Comparison of ENCODE assay signal across 5 cellular contexts in genomic region chr19:37267005-37267404, GRCh38. TPM values are rescaled to one million over a fixed set of nuclear protein-coding genes. Genes with fewer than 3 reads are reported as not detected.
DNase-seq lines count a peak whose midpoint lies in the region; ATAC-seq and TF ChIP-seq lines count a peak whose summit lies in the region.
"Not testable (repeated sequence)": the region's sequence is repeated elsewhere in the genome, so short reads cannot be mapped to it uniquely, and the experiment has no call there.

No MANE protein-coding gene starts in this region.

- H3K36me3 ChIP-seq in GM23338 (ENCODE audit: insufficient read depth): not testable (repeated sequence)

- H3K27me3 Mint-ChIP-seq in GM23338 (ENCODE audit: insufficient read depth, low read depth, poor library complexity); activated CD4-positive, alpha-beta T cell treated with anti-CD3 and anti-CD28 coated beads, Interleukin-2, amount 10 ng/mL, durations not matched to agents 24 days and 14 days: not testable (repeated sequence)

- not testable (repeated sequence) for H3K79me2 ChIP-seq in GM23338 (replicated peaks; ENCODE audit: insufficient read depth)

- H3K4me1 ChIP-seq in GM23338 (ENCODE audit: insufficient read depth): not testable (repeated sequence)

- not testable (repeated sequence) for DNase-seq in GM23338 (ENCODE audit: low spot score); Right ventricle myocardium inferior (ENCODE audit: missing footprints); left ventricle myocardium superior
- peak; percentile 32 for DNase-seq in activated CD4-positive, alpha-beta T cell treated with anti-CD3 and anti-CD28 coated beads, Interleukin-2, amount 10 ng/mL, durations not matched to agents 24 days and 14 days
- DNase-seq in mesenteric fat pad (ENCODE audit: low spot score): peak; percentile 55

- H3K4me1 Mint-ChIP-seq in GM23338; activated CD4-positive, alpha-beta T cell treated with anti-CD3 and anti-CD28 coated beads, Interleukin-2, amount 10 ng/mL, durations not matched to agents 24 days and 14 days: not testable (repeated sequence)

- ATAC-seq in GM23338 (peak; percentile 54), Right ventricle myocardium inferior (peak; percentile 10), left ventricle myocardium superior (peak; percentile 32)

- H3K4me3 Mint-ChIP-seq in GM23338; activated CD4-positive, alpha-beta T cell treated with anti-CD3 and anti-CD28 coated beads, Interleukin-2, amount 10 ng/mL, durations not matched to agents 24 days and 14 days: not testable (repeated sequence)

- H3K27ac Mint-ChIP-seq in GM23338; activated CD4-positive, alpha-beta T cell treated with anti-CD3 and anti-CD28 coated beads, Interleukin-2, amount 10 ng/mL, durations not matched to agents 24 days and 14 days: not testable (repeated sequence)

- H3K27me3 ChIP-seq in GM23338 (ENCODE audit: insufficient read depth): not testable (repeated sequence)

- H3K9me2 ChIP-seq in GM23338 (ENCODE audit: insufficient read depth): not testable (repeated sequence)

- TF ChIP-seq CTCF in GM23338 (conservative IDR thresholded peaks at IDR 0.05; ENCODE audit: low read depth in 2 of 2): not testable (repeated sequence)

- peaks cover 25% of the 10 kb centered on the region for H3K36me3 Mint-ChIP-seq in GM23338 (ENCODE audit: low read depth)
- not testable (repeated sequence) for H3K36me3 Mint-ChIP-seq in activated CD4-positive, alpha-beta T cell treated with anti-CD3 and anti-CD28 coated beads, Interleukin-2, amount 10 ng/mL, durations not matched to agents 24 days and 14 days (ENCODE audit: low read depth)

- not testable (repeated sequence) for H2AFZ ChIP-seq in GM23338

- H3K27ac ChIP-seq in GM23338 (ENCODE audit: low read depth): not testable (repeated sequence)

- not testable (repeated sequence) for H3K4me2 ChIP-seq in GM23338

- not testable (repeated sequence) for H3K4me3 ChIP-seq in GM23338

- intact Hi-C loops in activated CD4-positive, alpha-beta T cell treated with anti-CD3 and anti-CD28 coated beads, Interleukin-2, amount 10 ng/mL, durations not matched to agents 24 days and 14 days (cut with micrococcal nuclease); Right ventricle myocardium inferior (cut with DNase I); left ventricle myocardium superior (cut with micrococcal nuclease): not testable (repeated sequence)

- not testable (repeated sequence) for H4K20me1 ChIP-seq in GM23338 (replicated peaks; ENCODE audit: insufficient read depth)

- peaks cover 31% of the 10 kb centered on the region for H3K9me3 Mint-ChIP-seq in GM23338
- H3K9me3 Mint-ChIP-seq in activated CD4-positive, alpha-beta T cell treated with anti-CD3 and anti-CD28 coated beads, Interleukin-2, amount 10 ng/mL, durations not matched to agents 24 days and 14 days: not testable (repeated sequence)

- H3F3A ChIP-seq in GM23338 (replicated peaks; ENCODE audit: low read depth): not testable (repeated sequence)

RNA-seq across cellular contexts. Expression of gene ZNF383, which starts 49.0 kb away (rescaled TPM):
- total RNA-seq in GM23338 (2014; rRNA removed; shearing (Covaris generic)): 4.7 and 6.7 TPM in 2 replicates
- polyA plus RNA-seq in GM23338 (2016; fragmentation: Nextera tagmentation; extraction: Ambion mirVana): 1.5 and 3.1 TPM in 2 replicates
- 6.4 and 8.6 TPM in 2 replicates for total RNA-seq in activated CD4-positive, alpha-beta T cell treated with anti-CD3 and anti-CD28 coated beads, Interleukin-2, amount 10 ng/mL, durations not matched to agents 24 days and 14 days
- 9.1 TPM for total RNA-seq in Right ventricle myocardium inferior
- total RNA-seq in left ventricle myocardium superior: 9.3 TPM
- 5.7 TPM for total RNA-seq in mesenteric fat pad

RNA-seq across cellular contexts. Expression of gene ZNF585B, which starts 56.7 kb away (rescaled TPM):
- total RNA-seq in GM23338 (2014; rRNA removed; shearing (Covaris generic)): 10.3 and 11.7 TPM in 2 replicates
- polyA plus RNA-seq in GM23338 (2016; fragmentation: Nextera tagmentation; extraction: Ambion mirVana): 3.6 and 4.0 TPM in 2 replicates
- total RNA-seq in activated CD4-positive, alpha-beta T cell treated with anti-CD3 and anti-CD28 coated beads, Interleukin-2, amount 10 ng/mL, durations not matched to agents 24 days and 14 days: 2.4 and 4.4 TPM in 2 replicates
- 10.7 TPM for total RNA-seq in Right ventricle myocardium inferior
- total RNA-seq in left ventricle myocardium superior: 10.8 TPM
- 11.3 TPM for total RNA-seq in mesenteric fat pad
